1 cellular context compared by ENCODE assay signal in genomic region chr2:60552096-60552850, GRCh38.
TF ChIP-seq lines count a peak whose summit lies in the region.

No MANE protein-coding gene starts in this region.

TF ChIP-seq in HEK293, 187 proteins besides CTCF, POLR2A, EP300 and RAD21 (continued from another document):
- TF ChIP-seq BCL6B (tag by site-specific recombination; IDR thresholded peaks at IDR 0.05) = no peak
- TF ChIP-seq ZNF837 (tag by site-specific recombination; IDR thresholded peaks at IDR 0.05) = no peak
- no peak for TF ChIP-seq ZBTB8A (tag by site-specific recombination; IDR thresholded peaks at IDR 0.05)
- TF ChIP-seq ZFHX2 (tag by site-specific recombination; conservative IDR thresholded peaks at IDR 0.05) = peak; percentile 24; the same call in 1 of the 2 replicates
- TF ChIP-seq PATZ1 (tag by site-specific recombination; IDR thresholded peaks at IDR 0.05) = peak; percentile 77
- TF ChIP-seq PRDM10 (tag by site-specific recombination; IDR thresholded peaks at IDR 0.05) = peak; percentile 98
- TF ChIP-seq GLI2 (tag by site-specific recombination; IDR thresholded peaks at IDR 0.05; ENCODE audit: borderline replicate concordance, low read depth) = no peak
- TF ChIP-seq ZNF221 (tag by site-specific recombination; IDR thresholded peaks at IDR 0.05; ENCODE audit: borderline replicate concordance) = no peak
- TF ChIP-seq ZNF202 (tag by site-specific recombination; IDR thresholded peaks at IDR 0.05; ENCODE audit: borderline replicate concordance) = no peak
- no peak for TF ChIP-seq ZNF112 (tag by site-specific recombination; IDR thresholded peaks at IDR 0.05)
- TF ChIP-seq ZNF791 (tag by site-specific recombination; IDR thresholded peaks at IDR 0.05) = no peak
- TF ChIP-seq GLIS1 (tag by site-specific recombination; IDR thresholded peaks at IDR 0.05) = peak; percentile 23; the same call in 1 of the 2 replicates
- TF ChIP-seq ZNF366 (tag by site-specific recombination; conservative IDR thresholded peaks at IDR 0.05) = peak; percentile 63
- peak; percentile 36 for TF ChIP-seq SP3 (tag by site-specific recombination; IDR thresholded peaks at IDR 0.05)
- no peak for TF ChIP-seq PRDM2 (tag by site-specific recombination; IDR thresholded peaks at IDR 0.05; ENCODE audit: borderline replicate concordance)
